In the genomic region with DNA sequence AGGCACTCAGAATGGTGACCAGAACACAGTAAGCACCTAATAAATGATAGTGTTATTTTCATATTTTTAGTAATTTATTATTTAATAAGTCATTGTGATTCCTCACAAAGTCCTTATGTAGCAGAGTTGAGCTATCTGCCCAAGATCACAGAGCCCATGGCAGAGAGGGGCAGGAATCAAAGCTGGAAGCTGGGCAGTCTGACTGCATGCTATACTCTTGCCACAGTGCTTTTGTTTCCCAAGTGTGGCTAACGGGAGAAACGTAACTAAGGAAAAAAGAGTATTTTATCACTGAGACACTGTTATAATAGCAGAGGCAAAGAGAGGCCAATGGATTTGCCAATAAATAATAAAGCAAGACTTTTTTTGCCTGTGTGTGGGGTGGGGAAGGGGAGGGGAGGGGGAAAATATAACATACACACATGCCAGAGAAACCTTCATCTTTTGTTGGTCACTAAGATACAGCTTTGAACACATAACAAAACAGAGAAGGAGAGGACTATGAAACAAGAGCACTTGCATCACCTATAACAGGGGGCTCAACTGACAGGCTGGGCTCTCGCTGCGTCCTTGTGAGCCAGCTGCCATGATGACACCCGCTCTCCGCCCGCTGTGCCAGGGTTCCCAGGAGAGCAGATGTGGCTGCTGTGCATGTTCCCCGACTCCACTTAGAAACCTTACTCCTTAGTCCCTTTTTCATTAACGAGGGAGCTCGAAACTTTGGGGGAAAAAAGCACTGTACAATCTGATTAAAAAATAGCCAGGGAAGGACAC, we compare ENCODE assay signal across 1 cellular context.
TF ChIP-seq lines count a peak whose summit lies in the region.

No MANE protein-coding gene starts in this region.

TF ChIP-seq in HepG2, 621 proteins besides CTCF, POLR2A, EP300 and RAD21:
- peak; percentile 69 for TF ChIP-seq HNRNPK (IDR thresholded peaks at IDR 0.05; ENCODE audit: low read depth, low read length, poor library complexity, severe bottlenecking)
- no peak for TF ChIP-seq ZFP1 (CRISPR knock-in tag; IDR thresholded peaks at IDR 0.05)
